In the genomic region with DNA sequence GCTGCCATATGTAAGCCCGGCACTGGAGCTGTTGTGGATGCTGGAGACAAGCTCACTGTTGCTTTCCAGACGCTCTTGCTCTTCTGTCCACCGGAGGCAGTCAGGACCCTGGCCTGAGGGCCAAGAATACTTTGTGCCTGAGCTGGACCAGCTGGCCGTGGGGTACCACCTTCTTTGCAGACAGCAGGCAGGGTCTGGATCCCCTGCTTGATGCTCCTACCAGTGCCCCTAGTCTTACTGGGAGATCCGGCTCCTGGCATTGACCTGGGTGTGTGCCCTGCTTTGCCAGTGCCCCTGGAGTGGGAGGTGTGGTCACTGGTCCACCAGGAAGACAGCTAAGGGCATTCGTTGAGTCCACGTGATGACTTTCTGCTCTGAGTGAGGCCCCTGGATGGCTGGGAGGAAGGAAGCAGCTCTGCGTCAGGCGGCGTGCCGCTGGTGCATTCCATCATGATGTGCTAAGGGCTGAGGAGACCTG, we compare ENCODE assay signal across 10 cellular contexts. TPM values are rescaled to one million over a fixed set of nuclear protein-coding genes. Genes with fewer than 3 reads are reported as not detected.
DNase-seq lines count a peak whose midpoint lies in the region; ATAC-seq and TF ChIP-seq lines count a peak whose summit lies in the region.
"Had no signal": no experiment of that assay in that cellular context is flagged by ENCODE, and none has a peak within 500 bp of the region (broad histone marks: within the 10 kb centered on the region; RNA-seq: fewer than 3 reads in every experiment).

No MANE protein-coding gene starts in this region.

- no peak for TF ChIP-seq EP300 in SK-N-SH (IDR thresholded peaks at IDR 0.05; ENCODE audit: borderline replicate concordance in 1 of 2, low read depth in 1 of 2, low read length in 1 of 2)
- TF ChIP-seq EP300 in suprapubic skin (IDR thresholded peaks at IDR 0.05): no peak

- peak overlapping the region in 1 of 2 experiments; percentile 96; a peak in 2 of 4 replicates for H3K27ac ChIP-seq in SK-N-SH (ENCODE audit: low read depth in 2 of 2, low read length in 1 of 2)
- peak overlapping the region; percentile 94 for H3K27ac ChIP-seq in suprapubic skin

- no peaks in the 10 kb centered on the region for H3K27me3 ChIP-seq in SK-N-SH (ENCODE audit: insufficient read depth)
- no peaks in the 10 kb centered on the region for H3K27me3 ChIP-seq in suprapubic skin

- 83% methylated on average over 4 of the region's 11 CpGs for WGBS in SK-N-SH (ENCODE audit: low lambda C conversion rate)
- 84% methylated on average over 6 of the region's 11 CpGs for WGBS in suprapubic skin

- peak; percentile 31; the same call in 1 of the 2 replicates for TF ChIP-seq RAD21 in SK-N-SH (IDR thresholded peaks at IDR 0.05; ENCODE audit: low read length)

- no peaks in the 10 kb centered on the region for H4K20me1 ChIP-seq in SK-N-SH (ENCODE audit: insufficient read depth)

- H3K36me3 Mint-ChIP-seq in activated CD8-positive, alpha-beta memory T cell treated with anti-CD3 and anti-CD28 coated beads, Interleukin-2, amount 10 ng/mL, durations not matched to agents 7 days and 5 days: peaks cover 1% of the 10 kb centered on the region

- H3K4me1 Mint-ChIP-seq in activated CD8-positive, alpha-beta memory T cell treated with anti-CD3 and anti-CD28 coated beads, Interleukin-2, amount 10 ng/mL, durations not matched to agents 7 days and 5 days: peaks cover 49% of the 10 kb centered on the region

- H3K9ac ChIP-seq in SK-N-SH: peak overlapping the region; percentile 11; the same call in 1 of the 2 replicates

- POLR2A ChIA-PET in SK-N-SH (lab: Yijun Ruan, JAX): no interaction called here

- H3K27ac Mint-ChIP-seq in activated CD8-positive, alpha-beta memory T cell treated with anti-CD3 and anti-CD28 coated beads, Interleukin-2, amount 10 ng/mL, durations not matched to agents 7 days and 5 days: peak overlapping the region; percentile 100

- H3K4me3 ChIP-seq in SK-N-SH (ENCODE audit: low read depth in 2 of 2, low read length in 1 of 2) (no peak overlapping the region), fibroblast of the aortic adventitia (ENCODE audit: low read depth, low read length) (no peak overlapping the region), suprapubic skin (no peak overlapping the region)

- no peak for ATAC-seq in activated CD8-positive, alpha-beta memory T cell treated with anti-CD3 and anti-CD28 coated beads, Interleukin-2, amount 10 ng/mL, durations not matched to agents 7 days and 5 days
- no peak for ATAC-seq in GM18867 (IDR thresholded peaks at IDR 0.05; ENCODE audit: unreplicated experiment)

- peak; percentile 51 for TF ChIP-seq CTCF in SK-N-SH (IDR thresholded peaks at IDR 0.05)
- TF ChIP-seq CTCF in fibroblast of the aortic adventitia (IDR thresholded peaks at IDR 0.05; ENCODE audit: insufficient read depth, low read length): peak; percentile 30
- TF ChIP-seq CTCF in suprapubic skin (IDR thresholded peaks at IDR 0.05): no peak

- TF ChIP-seq POLR2A in suprapubic skin (IDR thresholded peaks at IDR 0.05): no peak

- peaks cover 21% of the 10 kb centered on the region for H3F3A ChIP-seq in SK-N-SH (replicated peaks; ENCODE audit: insufficient read depth)

- H3K4me2 ChIP-seq in SK-N-SH: peak overlapping the region; percentile 15; the same call in 1 of the 2 replicates

- H3K9me2 ChIP-seq in SK-N-SH: no peaks in the 10 kb centered on the region

- peaks cover 19 to 24% of the 10 kb centered on the region in 2 experiments; a peak in 2 of 4 replicates for H3K4me1 ChIP-seq in SK-N-SH (ENCODE audit: control insufficient read depth in 1 of 2, insufficient read depth in 2 of 2, low read depth in 1 of 2, low read length in 1 of 2)
- peaks cover 54% of the 10 kb centered on the region for H3K4me1 ChIP-seq in suprapubic skin

- no peak for DNase-seq in activated CD8-positive, alpha-beta memory T cell treated with anti-CD3 and anti-CD28 coated beads, Interleukin-2, amount 10 ng/mL, durations not matched to agents 7 days and 5 days
- DNase-seq in activated CD8-positive, alpha-beta memory T cell treated with anti-CD3 and anti-CD28 coated beads, Interleukin-2, amount 50 U/mL, for 48 hours: no peak
- DNase-seq in SK-N-SH (no peak), fibroblast of the aortic adventitia (ENCODE audit: low read depth) (no peak), suprapubic skin (ENCODE audit: low spot score in 2 of 2) (peak in 1 of 2 donors; percentile 73), SKM-1 treated with dmso at 0.1 percent for 144 hours (lab: John Stamatoyannopoulos, UW; ENCODE audit: unreplicated experiment) (no peak), inferior parietal cortex (ENCODE audit: extremely low spot score) (no peak)
- DNase-seq: activated CD4-positive, CD25-positive, alpha-beta regulatory T cell; DMS79 treated with DMSO at 0.1 percent for 48 hours had no signal

- H3K9me3 ChIP-seq in SK-N-SH: no peaks in the 10 kb centered on the region
- H3K9me3 ChIP-seq in suprapubic skin: no peaks in the 10 kb centered on the region

- no peaks in the 10 kb centered on the region for H3K27me3 Mint-ChIP-seq in activated CD8-positive, alpha-beta memory T cell treated with anti-CD3 and anti-CD28 coated beads, Interleukin-2, amount 10 ng/mL, durations not matched to agents 7 days and 5 days

- no peak overlapping the region for H3K4me3 Mint-ChIP-seq in activated CD8-positive, alpha-beta memory T cell treated with anti-CD3 and anti-CD28 coated beads, Interleukin-2, amount 10 ng/mL, durations not matched to agents 7 days and 5 days

- no peak overlapping the region for H2AFZ ChIP-seq in SK-N-SH (ENCODE audit: low read depth)

- H3K36me3 ChIP-seq in SK-N-SH (replicated peaks in 1 of 2; ENCODE audit: control insufficient read depth in 1 of 2, insufficient read depth in 2 of 2, low read length in 1 of 2) (peaks cover 5 to 16% of the 10 kb centered on the region in 2 experiments), suprapubic skin (no peaks in the 10 kb centered on the region)

- peaks cover 39% of the 10 kb centered on the region; the same call in 1 of the 2 replicates for H3K79me2 ChIP-seq in SK-N-SH (ENCODE audit: insufficient read depth)

- CTCF ChIA-PET in activated CD8-positive, alpha-beta memory T cell treated with anti-CD3 and anti-CD28 coated beads, Interleukin-2, amount 10 ng/mL, durations not matched to agents 7 days and 5 days (lab: Charles Lee): interaction anchor here (1.0 to 12.8 kb wide), 5 partner anchors 9 to 26 kb away, joined by 3 to 210 read pairs (median 4); no protein-coding TSS in a partner anchor
- CTCF ChIA-PET in SK-N-SH (lab: Yijun Ruan, JAX): interaction anchor here (1.0 to 10.7 kb wide), 9 partner anchors 14 to 174 kb away, joined by 3 to 150 read pairs (median 3); no protein-coding TSS in a partner anchor

- no peaks in the 10 kb centered on the region for H3K9me3 Mint-ChIP-seq in activated CD8-positive, alpha-beta memory T cell treated with anti-CD3 and anti-CD28 coated beads, Interleukin-2, amount 10 ng/mL, durations not matched to agents 7 days and 5 days (ENCODE audit: low read depth)

TF ChIP-seq in SK-N-SH, 30 proteins besides CTCF, POLR2A, EP300 and RAD21:
- no peak for TF ChIP-seq SMC3 (IDR thresholded peaks at IDR 0.05; ENCODE audit: low read depth, low read length)
- TF ChIP-seq RXRA (IDR thresholded peaks at IDR 0.05; ENCODE audit: borderline replicate concordance, low read depth): no peak
- no peak for TF ChIP-seq POLR2AphosphoS5 (IDR thresholded peaks at IDR 0.05; ENCODE audit: low read depth, low read length)
TF ChIP-seq in SK-N-SH: peak in this region for 0.

RNA-seq across cellular contexts. Expression of a gene that starts 59.3 kb away (rescaled TPM):
- total RNA-seq in activated CD8-positive, alpha-beta memory T cell treated with anti-CD3 and anti-CD28 coated beads, Interleukin-2, amount 10 ng/mL, durations not matched to agents 7 days and 5 days: 100 to 1,000 TPM; 197 to 229 TPM
- 47.3 and 60.9 TPM in 2 replicates for polyA plus RNA-seq in SK-N-SH (2012; rRNA removed)
- polyA plus RNA-seq in SK-N-SH (2012; cell fraction: cytosol; rRNA removed): 62.7 and 74.9 TPM in 2 replicates
- 51.7 and 73.1 TPM in 2 replicates for polyA plus RNA-seq in SK-N-SH (2012; cell fraction: nucleus; rRNA removed)
- total RNA-seq in fibroblast of the aortic adventitia (ENCODE audit: low replicate concordance) (29.2 and 49.0 TPM in 2 replicates), suprapubic skin (100 to 1,000 TPM; 100 to 150 (median 109) TPM)

Comparison
In these comparisons a context has a peak if more than half of its experiments do, and no peak if none do; other contexts are left out.
1. CTCF ChIP-seq: peak in SK-N-SH (single experiment) and fibroblast of the aortic adventitia (single experiment); none in suprapubic skin (0 of 2).